In the genomic region with DNA sequence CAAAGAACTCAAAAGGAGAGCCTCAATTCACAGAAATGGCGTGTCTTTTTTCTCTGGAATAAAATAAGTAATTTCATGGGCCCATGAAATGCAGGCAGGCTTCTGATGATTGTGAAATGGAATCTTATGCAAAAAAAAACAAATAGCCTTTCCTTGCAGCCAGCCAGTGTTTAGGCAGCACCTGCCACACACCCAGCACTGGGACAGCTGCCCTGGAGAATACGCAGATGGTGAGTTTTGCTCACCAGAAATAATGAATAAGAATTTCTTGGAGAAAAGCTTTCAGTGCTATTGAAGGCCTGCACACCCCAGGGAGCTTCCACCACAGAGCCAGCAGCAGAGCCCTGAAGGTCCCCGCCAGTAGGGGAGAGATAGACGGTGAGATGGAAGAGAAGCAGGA, we compare ENCODE assay signal across 22 cellular contexts. TPM values are rescaled to one million over a fixed set of nuclear protein-coding genes. Genes with fewer than 3 reads are reported as not detected.
DNase-seq lines count a peak whose midpoint lies in the region; ATAC-seq, FAIRE-seq and TF ChIP-seq lines count a peak whose summit lies in the region.
"Had no signal": no experiment of that assay in that cellular context is flagged by ENCODE, and none has a peak within 500 bp of the region (broad histone marks: within the 10 kb centered on the region; RNA-seq: fewer than 3 reads in every experiment).

No MANE protein-coding gene starts in this region.

- H3K27ac ChIP-seq in astrocyte (ENCODE audit: low read depth, low read length) = no peak overlapping the region
- peak overlapping the region; percentile 51 for H3K27ac ChIP-seq in substantia nigra (ENCODE audit: low read depth, low read length, poor library complexity, severe bottlenecking)
- H3K27ac ChIP-seq: heart left ventricle had no signal

- peak; percentile 10 for DNase-seq in NCI-H1694 treated with DMSO at 0.1 percent for 48 hours (lab: John Stamatoyannopoulos, UW)
- DNase-seq in NCI-H1694 (lab: John Stamatoyannopoulos, UW) = no peak
- peak; percentile 38 for DNase-seq in astrocyte (ENCODE audit: low read depth)
- peak; percentile 31 for DNase-seq in fibroblast of peridontal ligament (ENCODE audit: extremely low read depth)
- DNase-seq in substantia nigra (lab: John Stamatoyannopoulos, UW) = no peak
- no peak for DNase-seq in naive thymus-derived CD8-positive, alpha-beta T cell
- DNase-seq in Ammon's horn (ENCODE audit: low spot score) = no peak
- no peak for DNase-seq in COLO668 (lab: John Stamatoyannopoulos, UW; ENCODE audit: unreplicated experiment)
- DNase-seq: activated naive CD4-positive, alpha-beta T cell treated with Interleukin-2 at 50 U/mL for 16 hours; aorta; CD4-positive, alpha-beta T cell; dermis blood vessel endothelial cell; heart left ventricle; naive B cell; NCI-H1417; SHP77; stimulated activated CD4-positive, alpha-beta T cell treated with anti-CD3 and anti-CD28 coated beads, Interleukin-4, amount 100 ng/mL, for 4 hours had no signal

- peaks cover 27% of the 10 kb centered on the region for H3K4me1 ChIP-seq in astrocyte (ENCODE audit: insufficient read depth, low read length)
- H3K4me1 ChIP-seq: heart left ventricle had no signal

- H3K9me3 Mint-ChIP-seq in astrocyte (ENCODE audit: unreplicated experiment) = no peaks in the 10 kb centered on the region
- peaks cover 0 to 22% (median 5%) of the 10 kb centered on the region in 9 donors for H3K9me3 Mint-ChIP-seq in naive thymus-derived CD8-positive, alpha-beta T cell

- TF ChIP-seq CTCF in astrocyte (IDR thresholded peaks at IDR 0.05; ENCODE audit: insufficient read depth, low read depth, low read length) = no peak

- no peaks in the 10 kb centered on the region for H3K36me3 ChIP-seq in astrocyte (ENCODE audit: insufficient read depth, low read length)
- H3K36me3 ChIP-seq: heart left ventricle had no signal

- no peaks in the 10 kb centered on the region for H3K27me3 Mint-ChIP-seq in astrocyte (ENCODE audit: low read depth, unreplicated experiment)
- peaks cover 0 to 22% (median 2%) of the 10 kb centered on the region in 5 donors for H3K27me3 Mint-ChIP-seq in naive thymus-derived CD8-positive, alpha-beta T cell

- no peaks in the 10 kb centered on the region for H3K79me2 ChIP-seq in astrocyte (ENCODE audit: insufficient read depth, low read length)

- no peaks in the 10 kb centered on the region for H3K36me3 Mint-ChIP-seq in astrocyte (ENCODE audit: low read depth, unreplicated experiment)
- H3K36me3 Mint-ChIP-seq in naive thymus-derived CD8-positive, alpha-beta T cell = peaks cover 0 to 13% (median 8%) of the 10 kb centered on the region in 3 donors

- no peaks in the 10 kb centered on the region for H4K20me1 ChIP-seq in astrocyte (ENCODE audit: insufficient read depth, low read length)

- H3K27me3 ChIP-seq in astrocyte (ENCODE audit: insufficient read depth, low read length) = no peaks in the 10 kb centered on the region
- H3K27me3 ChIP-seq: heart left ventricle had no signal

- no peak overlapping the region for H3K9ac ChIP-seq in astrocyte (ENCODE audit: low read length)

- no peak overlapping the region for H3K4me3 Mint-ChIP-seq in astrocyte (ENCODE audit: unreplicated experiment)
- H3K4me3 Mint-ChIP-seq in naive thymus-derived CD8-positive, alpha-beta T cell = no peak overlapping the region
- H3K4me3 Mint-ChIP-seq: CD4-positive, alpha-beta T cell; naive B cell had no signal

- no peak overlapping the region for H2AFZ ChIP-seq in astrocyte (ENCODE audit: low read depth, low read length)

- POLR2A ChIA-PET in naive thymus-derived CD8-positive, alpha-beta T cell (lab: Charles Lee) = no interaction called here

- no peak overlapping the region for H3K4me3 ChIP-seq in astrocyte (ENCODE audit: insufficient read depth, low read depth, low read length)
- H3K4me3 ChIP-seq: heart left ventricle, lung, skin epidermis had no signal

- H3K4me2 ChIP-seq in astrocyte (ENCODE audit: low read length) = no peak overlapping the region

- H3K4me1 Mint-ChIP-seq in astrocyte (ENCODE audit: low read depth, unreplicated experiment) = peaks cover 25% of the 10 kb centered on the region
- H3K4me1 Mint-ChIP-seq in naive thymus-derived CD8-positive, alpha-beta T cell = peaks cover 0 to 6% (median 0%) of the 10 kb centered on the region in 4 donors
- H3K4me1 Mint-ChIP-seq: naive B cell had no signal

- peaks cover 9% of the 10 kb centered on the region for H3K9me3 ChIP-seq in astrocyte (ENCODE audit: insufficient read depth, low read depth, low read length)

- no peak overlapping the region for H3K27ac Mint-ChIP-seq in astrocyte (ENCODE audit: unreplicated experiment)
- H3K27ac Mint-ChIP-seq in naive thymus-derived CD8-positive, alpha-beta T cell = no peak overlapping the region
- H3K27ac Mint-ChIP-seq: CD4-positive, alpha-beta T cell had no signal

- ATAC-seq in naive thymus-derived CD8-positive, alpha-beta T cell = no peak

- FAIRE-seq in astrocyte (lab: Jason Lieb, UNC) = no peak
- FAIRE-seq: A204.1, H1, islet of Langerhans had no signal

RNA-seq across cellular contexts. Expression of gene PXDC1, which starts 55.0 kb away (rescaled TPM):
- 58.2 and 64.4 TPM in 2 replicates for total RNA-seq in astrocyte
- total RNA-seq in naive thymus-derived CD8-positive, alpha-beta T cell = under 1 TPM; 0.16 to 0.18 TPM
- polyA plus RNA-seq in naive thymus-derived CD8-positive, alpha-beta T cell = not detected

Comparison
In these comparisons a context has a peak if more than half of its experiments do, and no peak if none do; other contexts are left out.
1. DNase-seq: peak in NCI-H1694 treated with DMSO at 0.1 percent for 48 hours (single experiment), astrocyte (single experiment) and fibroblast of peridontal ligament (single experiment); none in NCI-H1694 (single experiment), substantia nigra (0 of 49), naive thymus-derived CD8-positive, alpha-beta T cell (0 of 10), Ammon's horn (single experiment) and COLO668 (single experiment).
2. RNA of gene PXDC1, which starts 55.0 kb away (total RNA-seq): 58.2 to 64.4 TPM in astrocyte; 0.16 to 0.18 TPM in naive thymus-derived CD8-positive, alpha-beta T cell; every median in the first group is over 10 times any median in the second.